Comparison of ENCODE assay signal across 9 cellular contexts in the genomic region with DNA sequence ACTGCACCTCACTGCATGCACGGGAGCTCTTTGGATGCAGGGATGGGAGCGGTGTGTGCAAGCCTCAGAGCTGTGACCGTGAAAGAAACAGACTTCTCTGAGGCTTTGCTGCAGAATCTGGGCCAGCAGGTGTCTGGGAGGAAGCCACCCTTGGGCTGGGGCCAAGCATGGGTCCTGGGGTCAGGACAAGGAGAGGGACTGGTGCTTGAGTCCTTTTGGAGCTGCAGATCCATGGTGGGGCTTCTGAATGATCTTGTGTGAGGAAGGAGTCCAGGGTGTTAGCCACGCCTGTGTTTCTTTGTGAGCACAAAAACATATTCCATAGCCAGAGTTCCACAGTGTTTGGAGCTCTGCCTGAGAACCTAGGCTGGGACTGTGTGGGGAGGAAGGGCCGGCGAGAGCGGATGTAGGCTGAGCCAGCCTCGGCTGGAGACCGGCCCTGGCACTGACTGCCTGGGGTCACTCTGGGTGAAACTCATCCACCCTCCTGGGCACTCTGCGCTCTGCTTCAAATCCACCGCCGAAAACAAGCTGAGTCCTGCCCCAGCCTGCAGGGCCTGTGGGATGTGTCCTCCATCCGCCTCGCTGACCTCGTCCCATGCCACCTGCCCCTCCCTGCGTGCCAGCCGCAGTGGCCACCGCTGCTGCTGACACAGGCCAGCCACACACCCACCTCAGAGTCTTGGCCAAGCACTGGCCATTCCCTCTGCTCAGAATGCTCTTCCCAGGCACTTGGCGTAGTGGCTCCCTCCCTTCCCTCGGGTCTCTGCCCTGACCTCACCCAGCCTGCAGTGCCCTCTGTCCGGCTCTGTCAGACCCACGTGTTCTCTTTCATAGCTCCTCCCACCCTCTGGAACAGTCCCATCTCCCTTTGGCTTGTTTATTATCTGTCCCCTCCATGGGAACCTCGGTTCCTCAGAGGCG. TPM values are rescaled to one million over a fixed set of nuclear protein-coding genes. Genes with fewer than 3 reads are reported as not detected.
DNase-seq lines count a peak whose midpoint lies in the region; ATAC-seq and TF ChIP-seq lines count a peak whose summit lies in the region.
"Had no signal": no experiment of that assay in that cellular context is flagged by ENCODE, and none has a peak within 500 bp of the region (broad histone marks: within the 10 kb centered on the region; RNA-seq: fewer than 3 reads in every experiment).

No MANE protein-coding gene starts in this region.

- POLR2A ChIA-PET in activated CD4-positive, alpha-beta T cell treated with anti-CD3 and anti-CD28 coated beads for 36 hours (lab: Charles Lee): no interaction called here

- TF ChIP-seq CTCF in type B pancreatic cell (conservative IDR thresholded peaks at IDR 0.05): no peak

- no peak for ATAC-seq in HG03571 (IDR thresholded peaks at IDR 0.05; ENCODE audit: unreplicated experiment)
- no peak for ATAC-seq in activated CD4-positive, alpha-beta T cell treated with anti-CD3 and anti-CD28 coated beads for 36 hours

- H3K4me3 ChIP-seq in esophagus (ENCODE audit: low read depth in 1 of 2, low read length in 2 of 2): peak overlapping the region in 1 of 2 donors; percentile 14
- H3K4me3 ChIP-seq: SJSA1 had no signal

- no peaks in the 10 kb centered on the region for H3K9me3 Mint-ChIP-seq in type B pancreatic cell
- H3K9me3 Mint-ChIP-seq in activated CD4-positive, alpha-beta T cell treated with anti-CD3 and anti-CD28 coated beads for 36 hours (ENCODE audit: low read depth): no peaks in the 10 kb centered on the region

- H3K27me3 ChIP-seq in esophagus (ENCODE audit: control insufficient read depth in 1 of 2, insufficient read depth in 2 of 2, low read length in 2 of 2): no peaks in the 10 kb centered on the region
- H3K27me3 ChIP-seq: SJSA1 had no signal

- H3K36me3 Mint-ChIP-seq in type B pancreatic cell: peaks cover 8% of the 10 kb centered on the region
- H3K36me3 Mint-ChIP-seq in activated CD4-positive, alpha-beta T cell treated with anti-CD3 and anti-CD28 coated beads for 36 hours (ENCODE audit: low read depth): no peaks in the 10 kb centered on the region

- WGBS in esophagus, 2 donors: 25 to 45% methylated on average over 24 of the region's 24 CpGs

- peak overlapping the region; percentile 95 to 99 for H3K27ac ChIP-seq in esophagus (ENCODE audit: low read depth in 2 of 2, low read length in 1 of 2)

- H3K4me1 Mint-ChIP-seq in type B pancreatic cell (ENCODE audit: unreplicated experiment): peaks cover 40% of the 10 kb centered on the region
- peaks cover 16% of the 10 kb centered on the region for H3K4me1 Mint-ChIP-seq in activated CD4-positive, alpha-beta T cell treated with anti-CD3 and anti-CD28 coated beads for 36 hours

- peak; percentile 83 for DNase-seq in mucosa of gallbladder (ENCODE audit: low spot score)
- DNase-seq in type B pancreatic cell (ENCODE audit: extremely low spot score, unreplicated experiment): no peak
- DNase-seq in activated CD8-positive, alpha-beta memory T cell treated with anti-CD3 and anti-CD28 coated beads, Interleukin-2, amount 50 U/mL, for 48 hours: no peak
- DNase-seq in activated CD8-positive, alpha-beta memory T cell treated with anti-CD3 and anti-CD28 coated beads, Interleukin-2, amount 50 U/mL, for 4 hours: no peak
- DNase-seq in activated CD4-positive, alpha-beta T cell treated with anti-CD3 and anti-CD28 coated beads for 36 hours: no peak

- peaks cover 12 to 45% of the 10 kb centered on the region in 2 donors for H3K4me1 ChIP-seq in esophagus (ENCODE audit: control insufficient read depth in 2 of 2, insufficient read depth in 2 of 2, low read length in 1 of 2)

- intact Hi-C loops in activated CD4-positive, alpha-beta T cell treated with anti-CD3 and anti-CD28 coated beads for 36 hours (cut with DNase I, micrococcal nuclease): no loop called here

- H3K36me3 ChIP-seq in esophagus (ENCODE audit: control insufficient read depth in 2 of 2, insufficient read depth in 2 of 2, low read length in 1 of 2): peaks cover 0 to 6% of the 10 kb centered on the region in 2 donors

- peak overlapping the region; percentile 48 for H3K27ac Mint-ChIP-seq in type B pancreatic cell
- no peak overlapping the region for H3K27ac Mint-ChIP-seq in activated CD4-positive, alpha-beta T cell treated with anti-CD3 and anti-CD28 coated beads for 36 hours

- no peaks in the 10 kb centered on the region for H3K27me3 Mint-ChIP-seq in type B pancreatic cell
- H3K27me3 Mint-ChIP-seq in activated CD4-positive, alpha-beta T cell treated with anti-CD3 and anti-CD28 coated beads for 36 hours: no peaks in the 10 kb centered on the region

- H3K9me3 ChIP-seq in esophagus (ENCODE audit: control insufficient read depth in 2 of 2, insufficient read depth in 1 of 2, low read depth in 1 of 2, low read length in 1 of 2): no peaks in the 10 kb centered on the region
- H3K9me3 ChIP-seq: SJSA1 had no signal

- CTCF ChIA-PET in activated CD4-positive, alpha-beta T cell treated with anti-CD3 and anti-CD28 coated beads for 36 hours (lab: Charles Lee): interaction anchor here (0.5 kb wide), 1 partner anchor 80 kb away, joined by 3 read pairs; no protein-coding TSS in a partner anchor

- no peak overlapping the region for H3K4me3 Mint-ChIP-seq in type B pancreatic cell
- H3K4me3 Mint-ChIP-seq in activated CD4-positive, alpha-beta T cell treated with anti-CD3 and anti-CD28 coated beads for 36 hours: no peak overlapping the region

TF ChIP-seq in PFSK-1, 5 proteins besides CTCF, POLR2A, EP300 and RAD21:
- TF ChIP-seq POLR2AphosphoS5 (IDR thresholded peaks at IDR 0.05; ENCODE audit: low read depth, low read length) (0 out of 2 replicates have a peak, but pooled peaks have one; percentile 28), SIN3A (IDR thresholded peaks at IDR 0.05; ENCODE audit: borderline replicate concordance, insufficient read depth, low read length) (no peak)

RNA-seq across cellular contexts. Expression of a gene that starts 26.7 kb away (rescaled TPM):
- polyA plus RNA-seq in PFSK-1 (2012; ENCODE audit: insufficient read length, low read depth): 517 TPM
- 10 to 100 TPM; 45.2 to 47.1 TPM for polyA plus RNA-seq in esophagus
- total RNA-seq in mucosa of gallbladder (118 TPM), type B pancreatic cell (ENCODE audit: low replicate concordance) (85.2 and 105 TPM in 2 replicates)
- total RNA-seq in activated CD4-positive, alpha-beta T cell treated with anti-CD3 and anti-CD28 coated beads for 36 hours: 10 to 100 TPM; 40.3 to 50.0 TPM
